18 cellular contexts compared by ENCODE assay signal in genomic region chr11:115712296-115712695, GRCh38.
DNase-seq lines count a peak whose midpoint lies in the region; ATAC-seq lines count a peak whose summit lies in the region.
"Had no signal": no experiment of that assay in that cellular context is flagged by ENCODE, and none has a peak within 500 bp of the region (broad histone marks: within the 10 kb centered on the region; RNA-seq: fewer than 3 reads in every experiment).

No MANE protein-coding gene starts in this region.

- peak; percentile 83 for DNase-seq in SK-MEL-5 (ENCODE audit: low read depth, low spot score)
- peak; percentile 17 for DNase-seq in inferior parietal cortex (ENCODE audit: extremely low spot score)
- DNase-seq in pons (ENCODE audit: low spot score), result peak; percentile 91
- DNase-seq in D341Med (ENCODE audit: low spot score), result no peak
- no peak for DNase-seq in activated effector memory CD4-positive, alpha-beta T cell treated with Interleukin-2 at 50 U/mL for 16 hours
- DNase-seq: ACHN; Calu3; CD4-positive, alpha-beta T cell; DMS 273 treated with DMSO at 0.1 percent for 48 hours; DMS53; DND-41; EL; HCEC 1CT; IMR-90 had no signal

- in situ Hi-C loops in SK-MEL-5 (cut with HindIII; ENCODE audit: low pct_unique_long_range_greater_than_20kb, low sequenced_read_pairs), result no loop called here

- ATAC-seq in HG02852 (IDR thresholded peaks at IDR 0.05; ENCODE audit: unreplicated experiment), result no peak
- ATAC-seq: GM12878, GM23338, K562 had no signal

Comparison
In these comparisons a context has a peak if more than half of its experiments do, and no peak if none do; other contexts are left out.
1. DNase-seq: peak in SK-MEL-5 (single experiment), inferior parietal cortex (single experiment) and pons (single experiment); none in D341Med (single experiment) and activated effector memory CD4-positive, alpha-beta T cell treated with Interleukin-2 at 50 U/mL for 16 hours (single experiment).